ENCODE assay signal across 8 cellular contexts in the genomic region with DNA sequence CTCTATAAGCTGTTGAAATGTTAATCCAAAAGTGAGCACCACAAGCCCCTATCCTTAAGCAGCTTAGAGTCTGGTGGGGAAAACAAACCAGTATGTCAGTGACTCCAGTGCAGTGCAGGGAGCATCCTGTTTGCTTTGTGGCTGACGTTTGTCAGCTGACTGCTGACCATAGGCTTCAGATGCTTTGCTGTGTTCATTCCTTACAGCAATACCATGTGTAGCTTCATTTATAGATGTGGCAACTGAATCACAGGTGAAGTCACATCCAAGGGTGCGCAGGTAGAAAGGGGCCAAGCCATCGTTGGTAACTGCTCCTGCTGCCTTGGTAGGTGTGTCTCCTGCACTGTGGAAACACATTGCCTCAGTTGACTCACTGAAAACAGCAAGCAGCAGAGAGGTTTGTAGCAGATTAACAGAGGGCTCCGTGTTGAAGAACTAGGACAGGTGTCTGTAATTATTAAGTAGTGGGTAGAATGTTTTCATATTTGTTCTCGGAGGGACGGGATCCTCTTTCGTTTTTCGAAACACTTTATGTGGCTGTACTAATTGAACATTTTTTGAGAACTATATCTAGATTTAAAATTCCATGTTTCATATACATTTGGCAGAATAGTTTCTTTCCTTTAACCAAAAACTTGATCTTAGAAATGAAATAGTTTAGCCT. TPM values are rescaled to one million over a fixed set of nuclear protein-coding genes. Genes with fewer than 3 reads are reported as not detected.
DNase-seq lines count a peak whose midpoint lies in the region; ATAC-seq and TF ChIP-seq lines count a peak whose summit lies in the region.

No MANE protein-coding gene starts in this region.

- peak overlapping the region; percentile 90 for H3K4me3 ChIP-seq in Jurkat, Clone E6-1 (ENCODE audit: low read length)
- peak overlapping the region; percentile 85 for H3K4me3 ChIP-seq in kidney epithelial cell (ENCODE audit: low read depth, low read length)
- peak overlapping the region; percentile 97 for H3K4me3 ChIP-seq in thoracic aorta

- peak; percentile 12 for DNase-seq in Caki2 (ENCODE audit: low read depth)
- no peak for DNase-seq in Jurkat, Clone E6-1 (ENCODE audit: low read depth, low spot score)
- DNase-seq in kidney epithelial cell (ENCODE audit: low read depth), result no peak
- no peak for DNase-seq in thoracic aorta (ENCODE audit: low spot score)
- DNase-seq in NCI-H1105 treated with DMSO at 0.1 percent for 48 hours (lab: John Stamatoyannopoulos, UW), result no peak

- H3K27me3 ChIP-seq in kidney epithelial cell (ENCODE audit: control insufficient read depth, insufficient read depth, low read length) (no peaks in the 10 kb centered on the region), thoracic aorta (replicated peaks; ENCODE audit: insufficient read depth) (no peaks in the 10 kb centered on the region)

- peaks cover 1% of the 10 kb centered on the region for H3K36me3 ChIP-seq in kidney epithelial cell (ENCODE audit: control insufficient read depth, insufficient read depth, low read length)
- no peaks in the 10 kb centered on the region for H3K36me3 ChIP-seq in thoracic aorta

- in situ Hi-C loops in Caki2 (cut with HindIII; ENCODE audit: low pct_unique_long_range_greater_than_20kb, low sequenced_read_pairs), result no loop called here

- H3K27ac ChIP-seq in angular gyrus (ENCODE audit: low read depth, low read length), result peak overlapping the region; percentile 10
- peak overlapping the region; percentile 35 to 91 for H3K27ac ChIP-seq in thoracic aorta

- ATAC-seq in thoracic aorta (ENCODE audit: insufficient number of reproducible peaks, low FRiP score, low read depth), result no peak
- ATAC-seq in HG03139 (IDR thresholded peaks at IDR 0.05; ENCODE audit: unreplicated experiment), result no peak
- no peak for ATAC-seq in GM18861 (IDR thresholded peaks at IDR 0.05; ENCODE audit: unreplicated experiment)

- H3K9me3 ChIP-seq in thoracic aorta, result no peaks in the 10 kb centered on the region

- no peak for TF ChIP-seq CTCF in kidney epithelial cell (IDR thresholded peaks at IDR 0.05; ENCODE audit: insufficient read depth, low read length, poor library complexity, severe bottlenecking)
- no peak for TF ChIP-seq CTCF in thoracic aorta (IDR thresholded peaks at IDR 0.05)

- H3K4me1 ChIP-seq in thoracic aorta (ENCODE audit: control insufficient read depth in 1 of 2, low read depth in 2 of 2), result peaks cover 16 to 28% of the 10 kb centered on the region in 2 donors

RNA-seq across cellular contexts. Expression of a gene that starts 2.0 kb away (rescaled TPM):
- 61.5 and 72.9 TPM in 2 replicates for total RNA-seq in Caki2 (2014; rRNA removed; shearing (Covaris generic); ENCODE audit: low replicate concordance)
- 150 TPM for polyA plus RNA-seq in Jurkat, Clone E6-1 (2012; ENCODE audit: insufficient read depth, insufficient read length)
- total RNA-seq in kidney epithelial cell, result 302 and 327 TPM in 2 replicates
- 10 to 100 TPM; 42.9 to 83.2 TPM for total RNA-seq in thoracic aorta
